Comparison of ENCODE assay signal across 23 cellular contexts in genomic region chr11:959608-960007, GRCh38.
"Had no signal": no experiment of that assay in that cellular context is flagged by ENCODE, and none has a peak within 500 bp of the region (broad histone marks: within the 10 kb centered on the region; RNA-seq: fewer than 3 reads in every experiment).

No MANE protein-coding gene starts in this region.

- H3K4me3 ChIP-seq: esophagus muscularis mucosa, gastroesophageal sphincter, heart right ventricle, mucosa of descending colon, neural progenitor cell, smooth muscle cell, thoracic aorta, upper lobe of right lung had no signal

- H3K27ac Mint-ChIP-seq: activated CD4-positive, alpha-beta T cell treated with anti-CD3 and anti-CD28 coated beads for 36 hours; activated T-helper 2 cell treated with anti-CD3 and anti-CD28 coated beads, Interferon-gamma antibody, Interleukin-2, Interleukin-4, amounts not matched to agents 10 μg/mL and 5 μg/mL and 100 μg/mL, durations not matched to agents 14 hours and 24 hours and 36 hours; neural progenitor cell had no signal

- ATAC-seq: activated CD4-positive, alpha-beta T cell treated with anti-CD3 and anti-CD28 coated beads for 36 hours; gastroesophageal sphincter; mucosa of descending colon; sciatic nerve; stimulated activated effector memory CD8-positive, alpha-beta T cell treated with anti-CD3 and anti-CD28 coated beads, Interleukin-12 subunit alpha, Interleukin-12 subunit beta, amount 100 ng/mL, for 72 hours; upper lobe of right lung had no signal

- H3K9ac ChIP-seq: neural progenitor cell had no signal

- H3K4me2 ChIP-seq: neural progenitor cell, smooth muscle cell had no signal

- H3K27ac ChIP-seq: esophagus muscularis mucosa, gastroesophageal sphincter, heart right ventricle, neural progenitor cell, thoracic aorta, upper lobe of right lung had no signal

- H3K4me3 Mint-ChIP-seq: activated CD4-positive, alpha-beta T cell treated with anti-CD3 and anti-CD28 coated beads for 36 hours; neural progenitor cell; stimulated activated effector memory CD8-positive, alpha-beta T cell treated with anti-CD3 and anti-CD28 coated beads, Interleukin-12 subunit alpha, Interleukin-12 subunit beta, amount 100 ng/mL, for 72 hours had no signal

- DNase-seq: activated CD4-positive, alpha-beta T cell treated with anti-CD3 and anti-CD28 coated beads for 36 hours; activated CD4-positive, alpha-beta T cell treated with anti-CD3 and anti-CD28 coated beads, Interleukin-2, amount 50 U/mL, for 48 hours; activated naive CD4-positive, alpha-beta T cell treated with anti-CD3 and anti-CD28 coated beads, Interleukin-2, amount 50 U/mL, for 16 hours; aorta; cerebellar nuclear complex; cortex of kidney; effector CD8-positive, alpha-beta T cell; heart right ventricle; mammary epithelial cell; mucosa of descending colon; naive B cell; stimulated activated CD4-positive, alpha-beta T cell treated with anti-CD3 and anti-CD28 coated beads, Interleukin-4, amount 100 ng/mL, for 24 hours; SW 1271; T-helper 2 cell; upper lobe of right lung had no signal

- H2AFZ ChIP-seq: neural progenitor cell had no signal

- H3K36me3 ChIP-seq: neural progenitor cell had no signal

- H3K27me3 ChIP-seq: esophagus muscularis mucosa, gastroesophageal sphincter, heart right ventricle, neural progenitor cell, upper lobe of right lung had no signal

- H3K27me3 Mint-ChIP-seq: activated CD4-positive, alpha-beta T cell treated with anti-CD3 and anti-CD28 coated beads for 36 hours; naive B cell had no signal

- H3K9me3 Mint-ChIP-seq: activated T-helper 2 cell treated with anti-CD3 and anti-CD28 coated beads, Interferon-gamma antibody, Interleukin-2, Interleukin-4, amounts not matched to agents 10 μg/mL and 5 μg/mL and 100 μg/mL, durations not matched to agents 14 hours and 24 hours and 36 hours; naive B cell; stimulated activated effector memory CD8-positive, alpha-beta T cell treated with anti-CD3 and anti-CD28 coated beads, Interleukin-12 subunit alpha, Interleukin-12 subunit beta, amount 100 ng/mL, for 72 hours had no signal

- H3K9me3 ChIP-seq: esophagus muscularis mucosa, gastroesophageal sphincter, heart right ventricle, mucosa of descending colon, thoracic aorta, upper lobe of right lung had no signal
